In the genomic region with DNA sequence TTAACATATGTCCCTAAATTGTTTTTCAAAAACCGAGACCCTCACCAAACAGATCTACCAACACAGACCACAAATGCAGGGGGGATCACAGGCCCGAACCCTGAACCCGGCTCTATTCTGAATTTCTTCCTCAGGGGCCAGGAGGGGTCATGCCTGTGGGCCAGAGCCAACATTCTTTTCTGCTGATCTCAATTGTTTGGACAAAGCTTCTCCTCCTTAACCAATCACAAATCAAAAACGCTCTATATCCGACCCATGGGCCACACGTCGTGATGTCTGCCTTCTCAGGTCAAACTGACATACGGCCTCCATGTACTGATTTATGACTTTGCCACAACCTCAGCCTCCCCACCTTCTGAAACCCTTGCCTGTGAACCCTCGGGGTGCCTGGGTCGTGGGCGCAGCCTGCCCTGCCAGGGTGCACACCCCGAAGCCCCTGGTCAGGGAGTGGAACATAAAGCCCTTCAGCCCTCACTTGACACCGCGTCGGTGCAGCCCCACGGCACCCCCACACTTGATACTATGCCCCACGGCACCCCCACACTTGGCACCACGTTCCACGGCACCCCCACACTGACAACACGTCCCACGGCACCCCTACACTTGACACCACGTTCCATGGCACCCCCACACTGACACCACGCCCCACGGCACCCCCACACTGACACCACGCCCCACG, we compare ENCODE assay signal across 12 cellular contexts. TPM values are rescaled to one million over a fixed set of nuclear protein-coding genes. Genes with fewer than 3 reads are reported as not detected.
DNase-seq lines count a peak whose midpoint lies in the region; ATAC-seq and TF ChIP-seq lines count a peak whose summit lies in the region.
"Had no signal": no experiment of that assay in that cellular context is flagged by ENCODE, and none has a peak within 500 bp of the region (broad histone marks: within the 10 kb centered on the region; RNA-seq: fewer than 3 reads in every experiment).

No MANE protein-coding gene starts in this region.

- ATAC-seq in activated naive CD8-positive, alpha-beta T cell treated with anti-CD3 and anti-CD28 coated beads, Interleukin-2, amount 10 ng/mL, durations not matched to agents 7 days and 5 days (ENCODE audit: low read depth): no peak
- ATAC-seq in central memory CD8-positive, alpha-beta T cell (replicated peaks; ENCODE audit: extremely low read depth, poor library complexity, severe bottlenecking): no peak
- ATAC-seq in memory B cell (ENCODE audit: low read depth): no peak
- ATAC-seq in GM19324 (IDR thresholded peaks at IDR 0.05; ENCODE audit: low FRiP score, unreplicated experiment): no peak

- peaks cover 14% of the 10 kb centered on the region for H3K36me3 Mint-ChIP-seq in activated naive CD8-positive, alpha-beta T cell treated with anti-CD3 and anti-CD28 coated beads, Interleukin-2, amount 10 ng/mL, durations not matched to agents 7 days and 5 days
- peaks cover 14% of the 10 kb centered on the region for H3K36me3 Mint-ChIP-seq in activated naive CD8-positive, alpha-beta T cell treated with anti-CD3 and anti-CD28 coated beads for 36 hours
- H3K36me3 Mint-ChIP-seq in central memory CD8-positive, alpha-beta T cell (ENCODE audit: insufficient read depth): peaks cover 53% of the 10 kb centered on the region
- H3K36me3 Mint-ChIP-seq in memory B cell: peaks cover 39% of the 10 kb centered on the region

- intact Hi-C loops in tibial artery (cut with DNase I; ENCODE audit: low total_unique reads): no loop called here

- H3K4me1 ChIP-seq in tibial artery: peaks cover 0 to 54% (median 31%) of the 10 kb centered on the region in 4 donors

- no peak overlapping the region for H3K4me3 Mint-ChIP-seq in activated naive CD8-positive, alpha-beta T cell treated with anti-CD3 and anti-CD28 coated beads, Interleukin-2, amount 10 ng/mL, durations not matched to agents 7 days and 5 days
- no peak overlapping the region for H3K4me3 Mint-ChIP-seq in activated naive CD8-positive, alpha-beta T cell treated with anti-CD3 and anti-CD28 coated beads for 36 hours
- H3K4me3 Mint-ChIP-seq in central memory CD8-positive, alpha-beta T cell: no peak overlapping the region
- no peak overlapping the region for H3K4me3 Mint-ChIP-seq in memory B cell

- no peaks in the 10 kb centered on the region for H3K36me3 ChIP-seq in tibial artery
- H3K36me3 ChIP-seq: transverse colon, WERI-Rb-1 had no signal

- no peaks in the 10 kb centered on the region for H3K27me3 Mint-ChIP-seq in activated naive CD8-positive, alpha-beta T cell treated with anti-CD3 and anti-CD28 coated beads, Interleukin-2, amount 10 ng/mL, durations not matched to agents 7 days and 5 days
- no peaks in the 10 kb centered on the region for H3K27me3 Mint-ChIP-seq in activated naive CD8-positive, alpha-beta T cell treated with anti-CD3 and anti-CD28 coated beads for 36 hours
- H3K27me3 Mint-ChIP-seq in central memory CD8-positive, alpha-beta T cell: no peaks in the 10 kb centered on the region
- no peaks in the 10 kb centered on the region for H3K27me3 Mint-ChIP-seq in memory B cell

- no peak for TF ChIP-seq CTCF in tibial artery (IDR thresholded peaks at IDR 0.05)

- H3K27me3 ChIP-seq in tibial artery: no peaks in the 10 kb centered on the region
- H3K27me3 ChIP-seq: transverse colon had no signal

- POLR2A ChIA-PET in activated naive CD8-positive, alpha-beta T cell treated with anti-CD3 and anti-CD28 coated beads, Interleukin-2, amount 10 ng/mL, durations not matched to agents 7 days and 5 days (lab: Charles Lee): no interaction called here

- no peak overlapping the region for H3K4me3 ChIP-seq in tibial artery
- H3K4me3 ChIP-seq: transverse colon had no signal

- peak overlapping the region; percentile 55 to 64 for H3K27ac ChIP-seq in tibial artery
- H3K27ac ChIP-seq: WERI-Rb-1 had no signal

- H3K4me1 Mint-ChIP-seq in activated naive CD8-positive, alpha-beta T cell treated with anti-CD3 and anti-CD28 coated beads, Interleukin-2, amount 10 ng/mL, durations not matched to agents 7 days and 5 days: no peaks in the 10 kb centered on the region
- H3K4me1 Mint-ChIP-seq in activated naive CD8-positive, alpha-beta T cell treated with anti-CD3 and anti-CD28 coated beads for 36 hours: peaks cover 4% of the 10 kb centered on the region
- H3K4me1 Mint-ChIP-seq in central memory CD8-positive, alpha-beta T cell: peaks cover 48% of the 10 kb centered on the region
- H3K4me1 Mint-ChIP-seq in memory B cell: peaks cover 34% of the 10 kb centered on the region

- H3K9me3 Mint-ChIP-seq in activated naive CD8-positive, alpha-beta T cell treated with anti-CD3 and anti-CD28 coated beads, Interleukin-2, amount 10 ng/mL, durations not matched to agents 7 days and 5 days: peaks cover 9% of the 10 kb centered on the region
- peaks cover 3% of the 10 kb centered on the region for H3K9me3 Mint-ChIP-seq in activated naive CD8-positive, alpha-beta T cell treated with anti-CD3 and anti-CD28 coated beads for 36 hours
- no peaks in the 10 kb centered on the region for H3K9me3 Mint-ChIP-seq in central memory CD8-positive, alpha-beta T cell
- no peaks in the 10 kb centered on the region for H3K9me3 Mint-ChIP-seq in memory B cell

- H3K9me3 ChIP-seq in tibial artery: no peaks in the 10 kb centered on the region
- H3K9me3 ChIP-seq: transverse colon had no signal

- peak overlapping the region; percentile 64 for H3K27ac Mint-ChIP-seq in activated naive CD8-positive, alpha-beta T cell treated with anti-CD3 and anti-CD28 coated beads, Interleukin-2, amount 10 ng/mL, durations not matched to agents 7 days and 5 days
- no peak overlapping the region for H3K27ac Mint-ChIP-seq in activated naive CD8-positive, alpha-beta T cell treated with anti-CD3 and anti-CD28 coated beads for 36 hours
- peak overlapping the region; percentile 64 for H3K27ac Mint-ChIP-seq in central memory CD8-positive, alpha-beta T cell (ENCODE audit: low read depth)
- peak overlapping the region; percentile 8 for H3K27ac Mint-ChIP-seq in memory B cell
- H3K27ac Mint-ChIP-seq: activated T-helper 2 cell treated with anti-CD3 and anti-CD28 coated beads, Interferon-gamma antibody, Interleukin-2, Interleukin-4, amounts not matched to agents 10 μg/mL and 5 μg/mL and 100 μg/mL, durations not matched to agents 14 hours and 24 hours and 36 hours had no signal

- no peak for DNase-seq in activated naive CD8-positive, alpha-beta T cell treated with anti-CD3 and anti-CD28 coated beads, Interleukin-2, amount 10 ng/mL, durations not matched to agents 7 days and 5 days
- no peak for DNase-seq in activated naive CD8-positive, alpha-beta T cell treated with anti-CD3 and anti-CD28 coated beads for 36 hours
- DNase-seq in central memory CD8-positive, alpha-beta T cell (ENCODE audit: low spot score in 2 of 2): no peak
- DNase-seq in memory B cell (ENCODE audit: low spot score in 2 of 2) (no peak), tibial artery (no peak), anterior cingulate cortex (lab: John Stamatoyannopoulos, UW) (no peak), NCI-H1092 (lab: John Stamatoyannopoulos, UW) (no peak)
- DNase-seq: stimulated activated CD4-positive, alpha-beta T cell treated with anti-CD3 and anti-CD28 coated beads, Interleukin-1b, Interleukin-23, amount 100 ng/mL, for 48 hours; transverse colon; WERI-Rb-1 had no signal

RNA-seq across cellular contexts. Expression of gene C13orf46, which starts 58.4 kb away (rescaled TPM):
- 1 to 10 TPM; 4.0 to 4.9 TPM for total RNA-seq in activated naive CD8-positive, alpha-beta T cell treated with anti-CD3 and anti-CD28 coated beads, Interleukin-2, amount 10 ng/mL, durations not matched to agents 7 days and 5 days
- under 1 TPM; 0.96 to 0.99 TPM for total RNA-seq in activated naive CD8-positive, alpha-beta T cell treated with anti-CD3 and anti-CD28 coated beads for 36 hours
